In genomic region chr2:11748861-11749645, GRCh38 we compare ENCODE assay signal across 11 cellular contexts. TPM values are rescaled to one million over a fixed set of nuclear protein-coding genes. Genes with fewer than 3 reads are reported as not detected.
DNase-seq lines count a peak whose midpoint lies in the region; ATAC-seq, FAIRE-seq and TF ChIP-seq lines count a peak whose summit lies in the region.
"Had no signal": no experiment of that assay in that cellular context is flagged by ENCODE, and none has a peak within 500 bp of the region (broad histone marks: within the 10 kb centered on the region; RNA-seq: fewer than 3 reads in every experiment).

No MANE protein-coding gene starts in this region.

- H3K9me3 Mint-ChIP-seq in activated T-helper 2 cell treated with anti-CD3 and anti-CD28 coated beads, Interferon-gamma antibody, Interleukin-2, Interleukin-4, amounts not matched to agents 10 μg/mL and 5 μg/mL and 100 μg/mL, durations not matched to agents 14 hours and 24 hours and 36 hours, result no peaks in the 10 kb centered on the region

- TF ChIP-seq POLR2A in HepG2 (IDR thresholded peaks at IDR 0.05; ENCODE audit: insufficient read depth in 1 of 2, low read depth in 2 of 2, low read length in 2 of 2) (no peak), right lobe of liver (IDR thresholded peaks at IDR 0.05) (no peak)

- H3K27ac ChIP-seq in HepG2 (ENCODE audit: extremely low read length, insufficient read depth, low read length), result no peak overlapping the region
- H3K27ac ChIP-seq in right lobe of liver, result no peak overlapping the region
- no peak overlapping the region for H3K27ac ChIP-seq in upper lobe of right lung
- no peak overlapping the region for H3K27ac ChIP-seq in smooth muscle cell (ENCODE audit: low read depth)

- 85% methylated on average over 11 of the region's 13 CpGs for WGBS in HepG2 (ENCODE audit: low lambda C conversion rate)
- 55% methylated on average over 7 of the region's 13 CpGs for WGBS in right lobe of liver (ENCODE audit: insufficient coverage, low coverage, low lambda C conversion rate, missing lambda C conversion rate)
- WGBS in smooth muscle cell (ENCODE audit: low lambda C conversion rate), result 88% methylated on average over 13 of the region's 13 CpGs

- peak overlapping the region; percentile 98; the same call in 1 of the 2 replicates for H3K4me2 ChIP-seq in HepG2 (ENCODE audit: low read depth, low read length)
- no peak overlapping the region for H3K4me2 ChIP-seq in smooth muscle cell

- BruUV-seq in HepG2 (replicated peaks; lab: Mats Ljungman, UMichigan), result no TSS peak

- H3K9me3 ChIP-seq in HepG2 (ENCODE audit: low read length) (no peaks in the 10 kb centered on the region), right lobe of liver (no peaks in the 10 kb centered on the region), upper lobe of right lung (no peaks in the 10 kb centered on the region), smooth muscle cell (replicated peaks; ENCODE audit: low read depth) (no peaks in the 10 kb centered on the region)
- H3K9me3 ChIP-seq: HAP-1, heart right ventricle had no signal

- POLR2A ChIA-PET in HepG2 (lab: Yijun Ruan, JAX), result no interaction called here

- peaks cover 3% of the 10 kb centered on the region for H3K36me3 Mint-ChIP-seq in activated T-helper 2 cell treated with anti-CD3 and anti-CD28 coated beads, Interferon-gamma antibody, Interleukin-2, Interleukin-4, amounts not matched to agents 10 μg/mL and 5 μg/mL and 100 μg/mL, durations not matched to agents 14 hours and 24 hours and 36 hours (ENCODE audit: low read depth)

- CTCF ChIA-PET in HepG2 (lab: Yijun Ruan, JAX; ENCODE audit: low intra/inter-chr PET ratio, low total read pairs), result no interaction called here

- H3K4me3 ChIP-seq in HepG2 (replicated peaks in 1 of 3; ENCODE audit: insufficient read depth in 1 of 3, low read depth in 2 of 3, low read length in 3 of 3) (peak overlapping the region in 1 of 3 experiments; percentile 96; a peak in 1 of 6 replicates), right lobe of liver (no peak overlapping the region), upper lobe of right lung (peak overlapping the region; percentile 90), smooth muscle cell (no peak overlapping the region)

- H3K79me2 ChIP-seq in HepG2 (ENCODE audit: insufficient read depth, low read length) (peaks cover 47% of the 10 kb centered on the region), smooth muscle cell (ENCODE audit: low read depth) (peaks cover 64% of the 10 kb centered on the region)

- peaks cover 47% of the 10 kb centered on the region for H3K4me1 ChIP-seq in HepG2 (ENCODE audit: insufficient read depth, low read length)
- peaks cover 0 to 41% (median 17%) of the 10 kb centered on the region in 4 donors for H3K4me1 ChIP-seq in right lobe of liver
- H3K4me1 ChIP-seq in upper lobe of right lung, result peaks cover 66% of the 10 kb centered on the region
- H3K4me1 ChIP-seq in smooth muscle cell (ENCODE audit: low read depth), result peaks cover 26% of the 10 kb centered on the region

- peaks cover 73% of the 10 kb centered on the region for H3K4me1 Mint-ChIP-seq in activated T-helper 2 cell treated with anti-CD3 and anti-CD28 coated beads, Interferon-gamma antibody, Interleukin-2, Interleukin-4, amounts not matched to agents 10 μg/mL and 5 μg/mL and 100 μg/mL, durations not matched to agents 14 hours and 24 hours and 36 hours (ENCODE audit: low read depth)

- TF ChIP-seq CTCF in HepG2 (CRISPR knock-in tag; IDR thresholded peaks at IDR 0.05) (no peak), right lobe of liver (IDR thresholded peaks at IDR 0.05) (no peak), upper lobe of right lung (IDR thresholded peaks at IDR 0.05) (no peak), smooth muscle cell (IDR thresholded peaks at IDR 0.05; ENCODE audit: borderline replicate concordance, insufficient read depth, poor library complexity, severe bottlenecking) (no peak)

- H4K20me1 ChIP-seq in HepG2 (ENCODE audit: insufficient read depth, low read length) (no peaks in the 10 kb centered on the region; the same call in 1 of the 2 replicates), smooth muscle cell (ENCODE audit: low read depth) (peaks cover 66% of the 10 kb centered on the region)

- H3F3A ChIP-seq in smooth muscle cell (ENCODE audit: low read depth), result peaks cover 14% of the 10 kb centered on the region

- H3K36me3 ChIP-seq in HepG2 (replicated peaks in 1 of 2; ENCODE audit: control insufficient read depth in 1 of 2, insufficient read depth in 2 of 2, low read length in 2 of 2) (no peaks in the 10 kb centered on the region), right lobe of liver (no peaks in the 10 kb centered on the region), upper lobe of right lung (no peaks in the 10 kb centered on the region), smooth muscle cell (ENCODE audit: low read depth) (no peaks in the 10 kb centered on the region)
- H3K36me3 ChIP-seq: HAP-1, heart right ventricle had no signal

- H3K27me3 Mint-ChIP-seq in activated T-helper 2 cell treated with anti-CD3 and anti-CD28 coated beads, Interferon-gamma antibody, Interleukin-2, Interleukin-4, amounts not matched to agents 10 μg/mL and 5 μg/mL and 100 μg/mL, durations not matched to agents 14 hours and 24 hours and 36 hours (ENCODE audit: low read depth), result no peaks in the 10 kb centered on the region

- no peak overlapping the region for H3K9ac ChIP-seq in HepG2 (ENCODE audit: insufficient read depth, low read depth, low read length)
- H3K9ac ChIP-seq in smooth muscle cell (ENCODE audit: low read depth), result no peak overlapping the region

- no peak for FAIRE-seq in HepG2 (lab: Jason Lieb, UNC)
- FAIRE-seq: TTC549 had no signal

- in situ Hi-C loops in HepG2 (cut with HindIII; ENCODE audit: extremely low pct_ligation_motif_present, low pct_unique_long_range_greater_than_20kb), result no loop called here

- no peak for TF ChIP-seq RAD21 in HepG2 (CRISPR knock-in tag; IDR thresholded peaks at IDR 0.05)

- H3K4me3 Mint-ChIP-seq in activated T-helper 2 cell treated with anti-CD3 and anti-CD28 coated beads, Interferon-gamma antibody, Interleukin-2, Interleukin-4, amounts not matched to agents 10 μg/mL and 5 μg/mL and 100 μg/mL, durations not matched to agents 14 hours and 24 hours and 36 hours (ENCODE audit: low read depth), result peak overlapping the region; percentile 94

- DNase-seq in HepG2 (ENCODE audit: low spot score), result no peak
- DNase-seq in right lobe of liver, result no peak
- no peak for DNase-seq in activated T-helper 2 cell treated with anti-CD3 and anti-CD28 coated beads, Interferon-gamma antibody, Interleukin-2, Interleukin-4, amounts not matched to agents 10 μg/mL and 5 μg/mL and 100 μg/mL, durations not matched to agents 14 hours and 24 hours and 36 hours (ENCODE audit: low spot score)
- DNase-seq in left kidney (ENCODE audit: low read depth, low spot score), result peak; percentile 39
- DNase-seq in upper lobe of right lung, result no peak
- DNase-seq in smooth muscle cell (lab: John Stamatoyannopoulos, UW; ENCODE audit: unreplicated experiment), result no peak
- DNase-seq in NCI-H524 treated with DMSO at 0.1 percent for 48 hours (lab: John Stamatoyannopoulos, UW), result no peak
- no peak for DNase-seq in DMS 273 (lab: John Stamatoyannopoulos, UW; ENCODE audit: unreplicated experiment)
- DNase-seq: heart right ventricle had no signal

- peak overlapping the region; percentile 58 for H3K27ac Mint-ChIP-seq in activated T-helper 2 cell treated with anti-CD3 and anti-CD28 coated beads, Interferon-gamma antibody, Interleukin-2, Interleukin-4, amounts not matched to agents 10 μg/mL and 5 μg/mL and 100 μg/mL, durations not matched to agents 14 hours and 24 hours and 36 hours

- H2AFZ ChIP-seq in HepG2 (ENCODE audit: low read length) (no peak overlapping the region), smooth muscle cell (ENCODE audit: low read depth) (no peak overlapping the region)

- ATAC-seq in HepG2 (no peak), right lobe of liver (no peak), upper lobe of right lung (no peak)
- ATAC-seq: heart right ventricle had no signal

- H3K27me3 ChIP-seq in HepG2 (ENCODE audit: control insufficient read depth in 1 of 2, insufficient read depth in 2 of 2, low read length in 2 of 2), result no peaks in the 10 kb centered on the region; a peak in 1 of 5 replicates
- no peaks in the 10 kb centered on the region for H3K27me3 ChIP-seq in right lobe of liver
- H3K27me3 ChIP-seq in upper lobe of right lung, result no peaks in the 10 kb centered on the region
- H3K27me3 ChIP-seq in smooth muscle cell (ENCODE audit: low read depth), result no peaks in the 10 kb centered on the region
- H3K27me3 ChIP-seq: heart right ventricle had no signal

- TF ChIP-seq EP300 in HepG2 (IDR thresholded peaks at IDR 0.05; ENCODE audit: low read depth in 2 of 2, low read length in 2 of 2) (no peak), HepG2 (CRISPR knock-in tag; IDR thresholded peaks at IDR 0.05; ENCODE audit: borderline replicate concordance) (no peak)

- intact Hi-C loops in HepG2 (cut with micrococcal nuclease; ENCODE audit: unreplicated experiment) (loop anchor here (10.0 kb wide), 1 partner anchor 1256 kb away; no protein-coding TSS in a partner anchor), right lobe of liver (cut with DNase I) (no loop called here), upper lobe of right lung (cut with DNase I) (no loop called here)
- intact Hi-C loops in activated T-helper 2 cell treated with anti-CD3 and anti-CD28 coated beads, Interferon-gamma antibody, Interleukin-2, Interleukin-4, amounts not matched to agents 10 μg/mL and 5 μg/mL and 100 μg/mL, durations not matched to agents 14 hours and 24 hours and 36 hours (cut with micrococcal nuclease), result loop anchor here (10.0 kb wide), 2 partner anchors 284 to 934 kb away; partner anchors contain the start of genes E2F6 and PDIA6

RNA-seq across cellular contexts. Expression of gene LPIN1, which starts 2.6 kb away (rescaled TPM):
- total RNA-seq in HepG2 (2016; rRNA removed; fragmentation: Illumina TruSeq; extraction: Trizol) (6.6 and 9.7 TPM in 2 replicates), right lobe of liver (10 to 100 TPM; 17.3 to 58.7 (median 29.1) TPM), upper lobe of right lung (62.9 TPM), smooth muscle cell (13.8 and 23.4 TPM in 2 replicates)
- total RNA-seq in HepG2 (2016; cell fraction: cytosol; rRNA removed; fragmentation: Illumina TruSeq; extraction: Trizol; ENCODE audit: low read depth), result 7.3 TPM in 2 replicates
- total RNA-seq in HepG2 (2016; cell fraction: insoluble cytoplasmic fraction; rRNA removed; fragmentation: Illumina TruSeq; extraction: Trizol), result 6.5 and 9.8 TPM in 2 replicates
- total RNA-seq in HepG2 (2016; cell fraction: membrane; rRNA removed; fragmentation: Illumina TruSeq; extraction: Trizol), result 2.9 and 3.2 TPM in 2 replicates
- 12.8 and 16.9 TPM in 2 replicates for total RNA-seq in HepG2 (2016; cell fraction: nucleus; rRNA removed; fragmentation: Illumina TruSeq; extraction: Trizol)
- polyA plus RNA-seq in HepG2 (2011; rRNA removed) (19.4 and 23.4 TPM in 2 replicates), smooth muscle cell (11.7 and 17.9 TPM in 2 replicates)
- 8.3 and 10.4 TPM in 2 replicates for polyA plus RNA-seq in HepG2 (2011; cell fraction: cytosol; rRNA removed)
- polyA plus RNA-seq in HepG2 (2011; cell fraction: nucleus; rRNA removed), result 25.2 and 33.5 TPM in 2 replicates
- 11.7 and 14.4 TPM in 2 replicates for polyA plus RNA-seq in HepG2 (2012)
- 0.68 and 1.0 TPM in 2 replicates for polyA plus RNA-seq in HepG2 (2016; cell fraction: cytosol; fragmentation: Illumina TruSeq; extraction: Trizol; ENCODE audit: low read depth)
- polyA plus RNA-seq in HepG2 (2016; cell fraction: insoluble cytoplasmic fraction; fragmentation: Illumina TruSeq; extraction: Trizol; ENCODE audit: low read depth), result 5.6 and 6.7 TPM in 2 replicates
- 1.1 and 1.5 TPM in 2 replicates for polyA plus RNA-seq in HepG2 (2016; cell fraction: membrane; fragmentation: Illumina TruSeq; extraction: Trizol; ENCODE audit: low read depth)
- polyA plus RNA-seq in HepG2 (2016; cell fraction: nucleus; fragmentation: Illumina TruSeq; extraction: Trizol; ENCODE audit: insufficient read depth, low read depth), result 28.2 and 32.3 TPM in 2 replicates
- polyA minus RNA-seq in HepG2 (2011; rRNA and poly(A)+ RNA removed; ENCODE audit: low replicate concordance), result 10.2 and 31.2 TPM in 2 replicates
- 5.0 and 9.9 TPM in 2 replicates for polyA minus RNA-seq in HepG2 (2011; cell fraction: cytosol; rRNA and poly(A)+ RNA removed)
- polyA minus RNA-seq in HepG2 (2011; cell fraction: nucleus; rRNA and poly(A)+ RNA removed), result 33.9 and 53.5 TPM in 2 replicates
- total RNA-seq in activated T-helper 2 cell treated with anti-CD3 and anti-CD28 coated beads, Interferon-gamma antibody, Interleukin-2, Interleukin-4, amounts not matched to agents 10 μg/mL and 5 μg/mL and 100 μg/mL, durations not matched to agents 14 hours and 24 hours and 36 hours, result 42.9 and 48.8 TPM in 2 replicates

Comparison
In these comparisons a context has a peak if more than half of its experiments do, and no peak if none do; other contexts are left out.
1. intact Hi-C loops: an anchor here in HepG2 (10.0 kb wide) and activated T-helper 2 cell treated with anti-CD3 and anti-CD28 coated beads, Interferon-gamma antibody, Interleukin-2, Interleukin-4, amounts not matched to agents 10 μg/mL and 5 μg/mL and 100 μg/mL, durations not matched to agents 14 hours and 24 hours and 36 hours (10.0 kb wide); none called in right lobe of liver and upper lobe of right lung.